8 cellular contexts compared by ENCODE assay signal in genomic region chr20:20051767-20052073, GRCh38. TPM values are rescaled to one million over a fixed set of nuclear protein-coding genes. Genes with fewer than 3 reads are reported as not detected.
A peak's percentile ranks its signal among the peaks of the same experiment; 100 is the strongest.
DNase-seq lines count a peak whose midpoint lies in the region; ATAC-seq and TF ChIP-seq lines count a peak whose summit lies in the region.

No MANE protein-coding gene starts in this region.

- CTCF ChIA-PET in Panc1 (lab: Charles Lee) = interaction anchor here (1.4 kb wide), 1 partner anchor 8 kb away, joined by 4 read pairs; no protein-coding TSS in a partner anchor

- no peak for TF ChIP-seq CTCF in Panc1 (IDR thresholded peaks at IDR 0.05)
- no peak for TF ChIP-seq CTCF in esophagus squamous epithelium (IDR thresholded peaks at IDR 0.05)
- no peak for TF ChIP-seq CTCF in psoas muscle (IDR thresholded peaks at IDR 0.05)

- H3K4me3 ChIP-seq in Panc1 (ENCODE audit: low read depth in 2 of 2, low read length in 2 of 2) (peak overlapping the region; percentile 99 to 100), esophagus squamous epithelium (peak overlapping the region; percentile 88 to 94 (median 90)), psoas muscle (peak overlapping the region; percentile 91)

- DNase-seq in Panc1 (ENCODE audit: low read depth, low spot score) (no peak), esophagus squamous epithelium (lab: John Stamatoyannopoulos, UW) (no peak), psoas muscle (no peak), anterior cingulate cortex (lab: John Stamatoyannopoulos, UW) (no peak), midbrain (lab: John Stamatoyannopoulos, UW) (no peak), glomerular visceral epithelial cell (ENCODE audit: extremely low spot score) (no peak), mesenteric fat pad (ENCODE audit: low spot score) (no peak)

- H3K36me3 ChIP-seq in Panc1 (ENCODE audit: control insufficient read depth, insufficient read depth, low read length) = peaks cover 31% of the 10 kb centered on the region
- H3K36me3 ChIP-seq in esophagus squamous epithelium = peaks cover 10 to 37% (median 16%) of the 10 kb centered on the region in 3 donors
- peaks cover 9 to 42% of the 10 kb centered on the region in 2 donors for H3K36me3 ChIP-seq in psoas muscle (ENCODE audit: insufficient read depth in 1 of 2, low read depth in 1 of 2)

- H3K27me3 ChIP-seq in Panc1 (ENCODE audit: control insufficient read depth, insufficient read depth, low read length) (no peaks in the 10 kb centered on the region), esophagus squamous epithelium (no peaks in the 10 kb centered on the region), psoas muscle (ENCODE audit: insufficient read depth in 3 of 3, low read length in 2 of 3) (no peaks in the 10 kb centered on the region)

- in situ Hi-C loops in Panc1 (cut with HindIII; ENCODE audit: low pct_unique_long_range_greater_than_20kb, low sequenced_read_pairs) = no loop called here

- no TSS peak for BruUV-seq in Panc1 (replicated peaks; lab: Mats Ljungman, UMichigan)

- no peaks in the 10 kb centered on the region; the same call in 1 of the 2 replicates for H3K4me1 ChIP-seq in Panc1 (ENCODE audit: control insufficient read depth, insufficient read depth, low read length)
- H3K4me1 ChIP-seq in esophagus squamous epithelium = peaks cover 0 to 19% (median 7%) of the 10 kb centered on the region in 3 donors
- H3K4me1 ChIP-seq in psoas muscle = peaks cover 9% of the 10 kb centered on the region

- ATAC-seq in GM21529 (IDR thresholded peaks at IDR 0.05; ENCODE audit: unreplicated experiment) (peak; percentile 0), Panc1 (peak; percentile 49), psoas muscle (peak in 2 of 4 donors; percentile 1 to 11)

- H3K27ac ChIP-seq in Panc1 (ENCODE audit: low read length) = peak overlapping the region; percentile 89
- H3K27ac ChIP-seq in esophagus squamous epithelium = peak overlapping the region; percentile 89 to 92 (median 92)
- H3K27ac ChIP-seq in psoas muscle = peak overlapping the region; percentile 91

- no peak for TF ChIP-seq POLR2A in esophagus squamous epithelium (IDR thresholded peaks at IDR 0.05)

- H3K9me3 ChIP-seq in Panc1 (ENCODE audit: control insufficient read depth, insufficient read depth, low read depth, low read length) (no peaks in the 10 kb centered on the region), esophagus squamous epithelium (no peaks in the 10 kb centered on the region), psoas muscle (no peaks in the 10 kb centered on the region)

- WGBS in esophagus squamous epithelium, 2 donors = 1 to 2% methylated on average over 9 to 13 of the region's 13 CpGs
- WGBS in psoas muscle, 3 donors = 2 to 3% (median 2%) methylated on average over 13 of the region's 13 CpGs

- intact Hi-C loops in Panc1 (cut with micrococcal nuclease; ENCODE audit: unreplicated experiment) (no loop called here), esophagus squamous epithelium (cut with DNase I) (no loop called here), psoas muscle (cut with DNase I) (loop anchor here in 1 of 2 donors (5.0 kb wide), 1 partner anchor 34 kb away; the partner anchor contains the start of gene NAA20)

- POLR2A ChIA-PET in Panc1 (lab: Charles Lee) = no interaction called here

RNA-seq across cellular contexts. Expression of gene CRNKL1, which starts 0.5 kb away (rescaled TPM):
- total RNA-seq in Panc1 (2021; ENCODE audit: unreplicated experiment) (16.4 TPM), esophagus squamous epithelium (10 to 100 TPM in 3 of 4 donors, 1 to 10 TPM in 1; 9.3 to 19.4 (median 15.8) TPM), psoas muscle (10 to 100 TPM; 20.1 to 30.6 (median 24.2) TPM), mesenteric fat pad (13.7 TPM)
- polyA plus RNA-seq in Panc1 (2012; ENCODE audit: insufficient read length) = 13.1 TPM
- 10 to 100 TPM; 20.3 to 28.8 (median 23.2) TPM for polyA plus RNA-seq in psoas muscle

RNA-seq across cellular contexts. Expression of gene CFAP61, which starts 0.6 kb away (rescaled TPM):
- total RNA-seq in Panc1 (2021; ENCODE audit: unreplicated experiment) = 0.28 TPM
- polyA plus RNA-seq in Panc1 (2012; ENCODE audit: insufficient read length) = not detected
- total RNA-seq in esophagus squamous epithelium = under 1 TPM in 1 of 4 donors, not detected in 3; 0.38 TPM
- total RNA-seq in psoas muscle = 10 to 100 TPM; 23.2 to 59.4 (median 38.8) TPM
- polyA plus RNA-seq in psoas muscle = 10 to 100 TPM in 2 of 3 donors, 1 to 10 TPM in 1; 8.3 to 32.3 (median 10.9) TPM
- 0.61 TPM for total RNA-seq in mesenteric fat pad

RNA-seq across cellular contexts. Expression of gene NAA20, which starts 34.6 kb away (rescaled TPM):
- total RNA-seq in Panc1 (2021; ENCODE audit: unreplicated experiment) (65.6 TPM), esophagus squamous epithelium (100 to 1,000 TPM; 115 to 164 (median 139) TPM), psoas muscle (100 to 1,000 TPM in 1 of 4 donors, 10 to 100 TPM in 3; 64.2 to 121 (median 89.5) TPM), mesenteric fat pad (71.8 TPM)
- 56.9 TPM for polyA plus RNA-seq in Panc1 (2012; ENCODE audit: insufficient read length)
- polyA plus RNA-seq in psoas muscle = 100 to 1,000 TPM in 2 of 3 donors, 10 to 100 TPM in 1; 95.4 to 114 (median 112) TPM

Comparison
In these comparisons a context has a peak if more than half of its experiments do, and no peak if none do; other contexts are left out.
1. RNA of gene CFAP61, which starts 0.6 kb away (total RNA-seq): 23.2 to 59.4 TPM in psoas muscle; 0.61 TPM in mesenteric fat pad (single experiment), 0.28 TPM in Panc1 (single experiment) and 0.38 TPM in esophagus squamous epithelium; every median in the first group is over 10 times any median in the second.
2. Peak in every context shown above with its lines, with median percentiles within 50 percentile points of each other: H3K27ac ChIP-seq and H3K4me3 ChIP-seq.